ENCODE assay signal across 17 cellular contexts in genomic region chr13:80923907-80924306, GRCh38.
DNase-seq lines count a peak whose midpoint lies in the region; ATAC-seq and TF ChIP-seq lines count a peak whose summit lies in the region.
"Had no signal": no experiment of that assay in that cellular context is flagged by ENCODE, and none has a peak within 500 bp of the region (broad histone marks: within the 10 kb centered on the region; RNA-seq: fewer than 3 reads in every experiment).

No MANE protein-coding gene starts in this region.

- no peaks in the 10 kb centered on the region for H3K36me3 Mint-ChIP-seq in T-helper 17 cell (ENCODE audit: low read depth)
- H3K36me3 Mint-ChIP-seq: activated naive CD8-positive, alpha-beta T cell treated with anti-CD3 and anti-CD28 coated beads for 36 hours; naive thymus-derived CD8-positive, alpha-beta T cell had no signal

- no peaks in the 10 kb centered on the region for H3K27me3 ChIP-seq in heart right ventricle
- no peaks in the 10 kb centered on the region for H3K27me3 ChIP-seq in spleen (replicated peaks in 1 of 7)
- H3K27me3 ChIP-seq in HAP-1 (ENCODE audit: low read depth) = no peaks in the 10 kb centered on the region
- H3K27me3 ChIP-seq: right lobe of liver, SJCRH30, stomach had no signal

- POLR2A ChIA-PET in HEK293T (lab: Yijun Ruan, JAX) = no interaction called here

- no peaks in the 10 kb centered on the region for H3K27me3 Mint-ChIP-seq in T-helper 17 cell
- H3K27me3 Mint-ChIP-seq: activated naive CD8-positive, alpha-beta T cell treated with anti-CD3 and anti-CD28 coated beads for 36 hours; B cell; naive thymus-derived CD8-positive, alpha-beta T cell had no signal

- TF ChIP-seq CTCF in astrocyte of the spinal cord (IDR thresholded peaks at IDR 0.05; ENCODE audit: low read depth, low read length) (peak; percentile 22), heart right ventricle (IDR thresholded peaks at IDR 0.05) (peak in 8 of 9 donors; percentile 7 to 54 (median 29)), spleen (IDR thresholded peaks at IDR 0.05 in 8 of 11, conservative IDR thresholded peaks at IDR 0.05 in 3 of 11) (no peak)

- no peaks in the 10 kb centered on the region for H3K4me1 Mint-ChIP-seq in T-helper 17 cell
- H3K4me1 Mint-ChIP-seq: activated naive CD8-positive, alpha-beta T cell treated with anti-CD3 and anti-CD28 coated beads for 36 hours; B cell; naive thymus-derived CD8-positive, alpha-beta T cell had no signal

- H3K36me3 ChIP-seq in heart right ventricle = no peaks in the 10 kb centered on the region
- H3K36me3 ChIP-seq in spleen = no peaks in the 10 kb centered on the region
- H3K36me3 ChIP-seq in HAP-1 (replicated peaks) = no peaks in the 10 kb centered on the region
- H3K36me3 ChIP-seq: right lobe of liver, SJCRH30, stomach had no signal

- TF ChIP-seq POLR2A in spleen (IDR thresholded peaks at IDR 0.05) = no peak

- intact Hi-C loops in heart right ventricle (cut with DNase I) = loop anchor here in 5 of 10 donors (2.0 to 10.0 kb wide), 4 partner anchors 99 to 581 kb away; partner anchors contain the start of gene SPRY2 (in 3 of the 5)
- intact Hi-C loops in spleen (cut with DNase I; ENCODE audit: low total_unique reads) = no loop called here

- no peak overlapping the region for H3K4me3 Mint-ChIP-seq in T-helper 17 cell
- H3K4me3 Mint-ChIP-seq: activated naive CD8-positive, alpha-beta T cell treated with anti-CD3 and anti-CD28 coated beads for 36 hours; B cell; naive thymus-derived CD8-positive, alpha-beta T cell had no signal

- H3K27ac Mint-ChIP-seq in T-helper 17 cell = no peak overlapping the region
- H3K27ac Mint-ChIP-seq: activated naive CD8-positive, alpha-beta T cell treated with anti-CD3 and anti-CD28 coated beads for 36 hours; B cell; naive thymus-derived CD8-positive, alpha-beta T cell had no signal

- peak; percentile 15 for DNase-seq in Ammon's horn (ENCODE audit: low spot score)
- DNase-seq in HEK293T (ENCODE audit: extremely low spot score) = peak; percentile 25
- DNase-seq in astrocyte of the spinal cord (ENCODE audit: low read depth, low spot score) = peak; percentile 2
- DNase-seq in heart right ventricle = no peak
- DNase-seq in spleen = no peak
- no peak for DNase-seq in HAP-1 (ENCODE audit: low spot score in 2 of 2)
- no peak for DNase-seq in T-helper 17 cell
- DNase-seq: activated CD8-positive, alpha-beta memory T cell treated with anti-CD3 and anti-CD28 coated beads, Interleukin-2, amount 50 U/mL, for 48 hours; activated naive CD8-positive, alpha-beta T cell treated with anti-CD3 and anti-CD28 coated beads for 36 hours; naive thymus-derived CD8-positive, alpha-beta T cell; NCI-H510A treated with DMSO at 0.1 percent for 48 hours; right lobe of liver; stomach had no signal

- H3K4me1 ChIP-seq in heart right ventricle = peaks cover 0 to 16% (median 6%) of the 10 kb centered on the region in 9 donors
- H3K4me1 ChIP-seq in spleen = no peaks in the 10 kb centered on the region
- no peaks in the 10 kb centered on the region for H3K4me1 ChIP-seq in HAP-1
- H3K4me1 ChIP-seq: right lobe of liver, SJCRH30, stomach had no signal

- in situ Hi-C loops in astrocyte of the spinal cord (cut with HindIII; ENCODE audit: low sequenced_read_pairs) = no loop called here
- in situ Hi-C loops in HAP-1 (cut with MboI; ENCODE audit: low sequenced_read_pairs) = no loop called here

- peak overlapping the region in 6 of 10 donors; percentile 11 to 48 (median 27) for H3K27ac ChIP-seq in heart right ventricle
- no peak overlapping the region for H3K27ac ChIP-seq in spleen
- H3K27ac ChIP-seq: right lobe of liver, SJCRH30, stomach had no signal

- H3K4me3 ChIP-seq in astrocyte of the spinal cord (ENCODE audit: low read depth, low read length) = no peak overlapping the region
- no peak overlapping the region for H3K4me3 ChIP-seq in heart right ventricle
- no peak overlapping the region for H3K4me3 ChIP-seq in spleen
- no peak overlapping the region for H3K4me3 ChIP-seq in HAP-1
- H3K4me3 ChIP-seq: coronary artery, right lobe of liver, SJCRH30, stomach had no signal

- CTCF ChIA-PET in HEK293T (lab: Yijun Ruan, JAX) = interaction anchor here (1.2 kb wide), 1 partner anchor 122 kb away, joined by 3 read pairs; no protein-coding TSS in a partner anchor

- WGBS in heart right ventricle, 2 donors = 89 to 93% methylated on average over 3 of the region's 3 CpGs
- WGBS in spleen, 5 donors = 90 to 93% (median 92%) methylated on average over 3 of the region's 3 CpGs

- no peaks in the 10 kb centered on the region for H3K9me3 ChIP-seq in heart right ventricle
- H3K9me3 ChIP-seq in spleen = no peaks in the 10 kb centered on the region
- H3K9me3 ChIP-seq in HAP-1 = no peaks in the 10 kb centered on the region
- H3K9me3 ChIP-seq in T-helper 17 cell (ENCODE audit: control insufficient read depth, low read length, poor library complexity, severe bottlenecking) = no peaks in the 10 kb centered on the region
- H3K9me3 ChIP-seq: right lobe of liver, SJCRH30, stomach had no signal

- ATAC-seq in heart right ventricle = peak in 5 of 8 donors; percentile 48 to 82 (median 71)
- no peak for ATAC-seq in GM18861 (IDR thresholded peaks at IDR 0.05; ENCODE audit: unreplicated experiment)
- ATAC-seq in T-helper 17 cell = no peak
- ATAC-seq: naive thymus-derived CD8-positive, alpha-beta T cell had no signal

TF ChIP-seq in HEK293T, 16 proteins besides CTCF, POLR2A, EP300 and RAD21:
- TF ChIP-seq BHLHE40 (IDR thresholded peaks at IDR 0.05; ENCODE audit: borderline replicate concordance) (no peak), SUZ12 (IDR thresholded peaks at IDR 0.05) (no peak), ZNF384 (IDR thresholded peaks at IDR 0.05) (no peak), ARNT (IDR thresholded peaks at IDR 0.05) (no peak), FOXA1 (IDR thresholded peaks at IDR 0.05) (no peak), TARDBP (IDR thresholded peaks at IDR 0.05) (no peak), SP1 (IDR thresholded peaks at IDR 0.05) (no peak), LEF1 (IDR thresholded peaks at IDR 0.05; ENCODE audit: borderline replicate concordance) (no peak), FOXM1 (IDR thresholded peaks at IDR 0.05; ENCODE audit: borderline replicate concordance) (no peak), FOXK2 (IDR thresholded peaks at IDR 0.05) (no peak), HDGF (IDR thresholded peaks at IDR 0.05; ENCODE audit: borderline replicate concordance) (no peak), CTBP1 (IDR thresholded peaks at IDR 0.05; ENCODE audit: borderline replicate concordance) (no peak), ELF4 (IDR thresholded peaks at IDR 0.05) (no peak), L3MBTL2 (conservative IDR thresholded peaks at IDR 0.05) (no peak), NFRKB (IDR thresholded peaks at IDR 0.05) (no peak), PKNOX1 (IDR thresholded peaks at IDR 0.05) (no peak)
TF ChIP-seq in HEK293T: peak in this region for 0.

Comparison
In these comparisons a context has a peak if more than half of its experiments do, and no peak if none do; other contexts are left out.
1. DNase-seq: peak in Ammon's horn (single experiment), HEK293T (single experiment) and astrocyte of the spinal cord (single experiment); none in heart right ventricle (0 of 2), spleen (single experiment), HAP-1 (0 of 2) and T-helper 17 cell (0 of 3).
2. CTCF ChIP-seq: peak in astrocyte of the spinal cord (single experiment) and heart right ventricle (8 of 9); none in spleen (0 of 11).
3. ATAC-seq: peak in heart right ventricle (5 of 8); none in GM18861 (single experiment) and T-helper 17 cell (single experiment).
4. H3K27ac ChIP-seq: peak in heart right ventricle (6 of 10); none in spleen (0 of 8).